ENCODE assay signal across 1 cellular context in the genomic region with DNA sequence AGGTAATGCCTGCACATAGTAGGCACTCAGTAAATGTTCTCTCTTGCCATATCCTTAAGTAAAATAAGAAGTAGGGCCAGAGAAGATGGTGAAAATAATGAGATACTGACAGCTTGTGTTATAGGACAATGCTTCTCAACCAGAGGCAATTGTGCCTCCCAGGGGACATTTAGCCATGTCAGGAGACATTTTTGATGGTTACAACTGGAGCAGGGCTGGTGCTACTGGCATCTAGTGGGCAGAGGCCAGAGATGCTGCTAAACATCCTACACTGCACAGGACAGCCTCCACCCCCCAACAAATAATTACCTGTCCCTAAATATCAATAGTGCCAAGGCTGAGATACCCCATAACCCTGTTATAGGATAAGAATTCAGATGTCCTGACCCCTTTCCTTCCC.
TF ChIP-seq lines count a peak whose summit lies in the region.

No MANE protein-coding gene starts in this region.

TF ChIP-seq in SK-N-SH, 30 proteins besides CTCF, POLR2A, EP300 and RAD21:
- TF ChIP-seq SMC3 (IDR thresholded peaks at IDR 0.05; ENCODE audit: low read depth, low read length) (peak; percentile 21), FOXM1 (IDR thresholded peaks at IDR 0.05; ENCODE audit: low read depth) (no peak), GATA2 (CRISPR knock-in tag; IDR thresholded peaks at IDR 0.05) (no peak)
